In the genomic region with DNA sequence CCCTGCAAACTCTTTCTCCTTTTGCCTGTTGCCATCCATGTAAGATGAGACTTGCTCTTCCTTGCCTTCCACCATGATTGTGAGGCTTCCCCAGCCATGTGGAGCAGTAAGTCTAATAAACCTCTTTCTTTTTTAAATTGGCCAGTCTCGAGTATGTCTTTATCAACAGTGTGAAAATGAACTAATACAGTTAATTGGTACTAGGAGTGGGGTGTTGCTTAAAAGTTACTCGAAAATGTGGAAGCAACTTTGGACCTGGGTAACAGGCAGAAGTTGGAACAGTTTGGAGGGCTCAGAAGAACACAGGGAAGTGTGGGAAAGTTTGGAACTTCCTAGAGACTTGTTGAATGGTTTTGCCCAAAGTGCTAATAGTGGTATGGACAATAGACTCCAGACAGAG, we compare ENCODE assay signal across 2 cellular contexts.
TF ChIP-seq lines count a peak whose summit lies in the region.

No MANE protein-coding gene starts in this region.

TF ChIP-seq in HEK293, 187 proteins besides CTCF, POLR2A, EP300 and RAD21 (continued from another document):
- peak; percentile 69 for TF ChIP-seq ZNF707 (tag by site-specific recombination; IDR thresholded peaks at IDR 0.05)
TF ChIP-seq in HEK293: peak in this region for 1.

TF ChIP-seq in K562, 482 proteins besides CTCF, POLR2A, EP300 and RAD21:
- TF ChIP-seq, protein P1, sequence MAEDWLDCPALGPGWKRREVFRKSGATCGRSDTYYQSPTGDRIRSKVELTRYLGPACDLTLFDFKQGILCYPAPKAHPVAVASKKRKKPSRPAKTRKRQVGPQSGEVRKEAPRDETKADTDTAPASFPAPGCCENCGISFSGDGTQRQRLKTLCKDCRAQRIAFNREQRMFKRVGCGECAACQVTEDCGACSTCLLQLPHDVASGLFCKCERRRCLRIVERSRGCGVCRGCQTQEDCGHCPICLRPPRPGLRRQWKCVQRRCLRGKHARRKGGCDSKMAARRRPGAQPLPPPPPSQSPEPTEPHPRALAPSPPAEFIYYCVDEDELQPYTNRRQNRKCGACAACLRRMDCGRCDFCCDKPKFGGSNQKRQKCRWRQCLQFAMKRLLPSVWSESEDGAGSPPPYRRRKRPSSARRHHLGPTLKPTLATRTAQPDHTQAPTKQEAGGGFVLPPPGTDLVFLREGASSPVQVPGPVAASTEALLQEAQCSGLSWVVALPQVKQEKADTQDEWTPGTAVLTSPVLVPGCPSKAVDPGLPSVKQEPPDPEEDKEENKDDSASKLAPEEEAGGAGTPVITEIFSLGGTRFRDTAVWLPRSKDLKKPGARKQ (CRISPR knock-in tag; IDR thresholded peaks at IDR 0.05), result no peak
- TF ChIP-seq CBX1 (IDR thresholded peaks at IDR 0.05; ENCODE audit: low read depth) (no peak), ZNF121 (CRISPR knock-in tag; conservative IDR thresholded peaks at IDR 0.05) (no peak), CHCHD3 (CRISPR knock-in tag; IDR thresholded peaks at IDR 0.05) (no peak), ZNF707 (CRISPR knock-in tag; conservative IDR thresholded peaks at IDR 0.05) (peak; percentile 74; the same call in 1 of the 2 replicates)
TF ChIP-seq in K562: peak in this region for 1.
